ENCODE assay signal across 11 cellular contexts in the genomic region with DNA sequence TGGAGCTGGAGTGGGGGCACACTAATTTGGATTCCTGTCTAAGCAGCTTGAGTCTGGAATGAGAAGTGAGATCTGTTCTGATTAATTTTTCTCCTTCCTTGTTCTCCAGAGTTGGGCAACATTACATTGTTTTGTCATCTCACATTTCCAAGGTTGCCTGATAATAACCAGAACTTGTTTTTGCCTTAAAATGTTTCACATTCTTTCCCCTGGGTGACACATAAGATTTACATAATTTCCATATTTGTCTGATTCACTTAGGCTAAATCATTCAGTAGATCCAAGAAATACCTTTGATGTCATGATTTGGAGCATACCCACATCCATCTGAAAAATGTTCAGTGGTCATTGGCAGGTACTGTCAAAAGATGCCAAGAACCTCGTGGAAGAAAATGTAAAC.
DNase-seq lines count a peak whose midpoint lies in the region; ATAC-seq and TF ChIP-seq lines count a peak whose summit lies in the region.
"Had no signal": no experiment of that assay in that cellular context is flagged by ENCODE, and none has a peak within 500 bp of the region (broad histone marks: within the 10 kb centered on the region; RNA-seq: fewer than 3 reads in every experiment).

No MANE protein-coding gene starts in this region.

- H3K36me3 ChIP-seq in RWPE2 (ENCODE audit: low read depth): no peaks in the 10 kb centered on the region

- H3K9me3 Mint-ChIP-seq in stimulated activated naive B cell treated with anti-CD40 and anti-IgM and Interleukin-4, amounts not matched to agents 10 μg/mL and 1 μg/mL and 100 μg/mL, for 72 hours: peaks cover 0 to 4% of the 10 kb centered on the region in 2 donors
- no peaks in the 10 kb centered on the region for H3K9me3 Mint-ChIP-seq in activated naive CD4-positive, alpha-beta T cell treated with anti-CD3 and anti-CD28 coated beads for 36 hours

- no peaks in the 10 kb centered on the region for H3K9me3 ChIP-seq in RWPE2 (ENCODE audit: severe bottlenecking)

- ATAC-seq in RWPE2 (ENCODE audit: low read depth) (peak; percentile 87), GM19463 (IDR thresholded peaks at IDR 0.05; ENCODE audit: unreplicated experiment) (no peak)
- no peak for ATAC-seq in stimulated activated naive B cell treated with anti-CD40 and anti-IgM and Interleukin-4, amounts not matched to agents 10 μg/mL and 1 μg/mL and 100 μg/mL, for 72 hours (replicated peaks)

- peaks cover 0 to 4% of the 10 kb centered on the region in 2 donors for H3K27me3 Mint-ChIP-seq in stimulated activated naive B cell treated with anti-CD40 and anti-IgM and Interleukin-4, amounts not matched to agents 10 μg/mL and 1 μg/mL and 100 μg/mL, for 72 hours
- no peaks in the 10 kb centered on the region for H3K27me3 Mint-ChIP-seq in activated naive CD4-positive, alpha-beta T cell treated with anti-CD3 and anti-CD28 coated beads for 36 hours (ENCODE audit: low read depth)

- H3K36me3 Mint-ChIP-seq in stimulated activated naive B cell treated with anti-CD40 and anti-IgM and Interleukin-4, amounts not matched to agents 10 μg/mL and 1 μg/mL and 100 μg/mL, for 72 hours: no peaks in the 10 kb centered on the region
- H3K36me3 Mint-ChIP-seq in activated naive CD4-positive, alpha-beta T cell treated with anti-CD3 and anti-CD28 coated beads for 36 hours (ENCODE audit: low read depth): no peaks in the 10 kb centered on the region

- no peaks in the 10 kb centered on the region for H3K27me3 ChIP-seq in RWPE2 (ENCODE audit: insufficient read depth, poor library complexity, severe bottlenecking)

- TF ChIP-seq CTCF in RWPE2 (IDR thresholded peaks at IDR 0.05; ENCODE audit: poor library complexity, severe bottlenecking) (no peak), fibroblast of mammary gland (conservative IDR thresholded peaks at IDR 0.05; ENCODE audit: control insufficient read depth, insufficient read depth, low read depth, low read length) (no peak)

- DNase-seq in ELR (ENCODE audit: low read depth) (peak; percentile 75), RWPE2 (ENCODE audit: low spot score) (no peak), fibroblast of mammary gland (ENCODE audit: low read depth) (peak; percentile 88), renal cortical epithelial cell (ENCODE audit: low read depth) (peak; percentile 97), NCI-H2171 treated with DMSO at 0.1 percent for 48 hours (lab: John Stamatoyannopoulos, UW) (no peak)
- DNase-seq in stimulated activated naive B cell treated with anti-CD40 and anti-IgM and Interleukin-4, amounts not matched to agents 10 μg/mL and 1 μg/mL and 100 μg/mL, for 72 hours: no peak
- no peak for DNase-seq in activated naive CD4-positive, alpha-beta T cell treated with anti-CD3 and anti-CD28 coated beads for 36 hours
- DNase-seq: activated effector memory CD4-positive, alpha-beta T cell treated with Interleukin-2 at 50 U/mL for 16 hours; NCI-H1105 treated with DMSO at 0.1 percent for 48 hours; stimulated activated CD4-positive, alpha-beta T cell treated with anti-CD3 and anti-CD28 coated beads, Interleukin-15, amount 100 ng/mL, for 24 hours had no signal

- H3K27ac ChIP-seq in RWPE2 (ENCODE audit: poor library complexity, severe bottlenecking): peak overlapping the region; percentile 53

- intact Hi-C loops in activated naive CD4-positive, alpha-beta T cell treated with anti-CD3 and anti-CD28 coated beads for 36 hours (cut with micrococcal nuclease): loop anchor here (5.0 kb wide), 1 partner anchor 49 kb away; no protein-coding TSS in a partner anchor

- CTCF ChIA-PET in activated naive CD4-positive, alpha-beta T cell treated with anti-CD3 and anti-CD28 coated beads for 36 hours (lab: Charles Lee): no interaction called here

- peaks cover 25% of the 10 kb centered on the region for H3K4me1 ChIP-seq in RWPE2 (ENCODE audit: insufficient read depth, poor library complexity, severe bottlenecking)

- H3K4me1 Mint-ChIP-seq in stimulated activated naive B cell treated with anti-CD40 and anti-IgM and Interleukin-4, amounts not matched to agents 10 μg/mL and 1 μg/mL and 100 μg/mL, for 72 hours: peaks cover 0 to 2% of the 10 kb centered on the region in 2 donors
- peaks cover 30% of the 10 kb centered on the region for H3K4me1 Mint-ChIP-seq in activated naive CD4-positive, alpha-beta T cell treated with anti-CD3 and anti-CD28 coated beads for 36 hours (ENCODE audit: low read depth)

- no peak overlapping the region for H3K27ac Mint-ChIP-seq in stimulated activated naive B cell treated with anti-CD40 and anti-IgM and Interleukin-4, amounts not matched to agents 10 μg/mL and 1 μg/mL and 100 μg/mL, for 72 hours
- no peak overlapping the region for H3K27ac Mint-ChIP-seq in activated naive CD4-positive, alpha-beta T cell treated with anti-CD3 and anti-CD28 coated beads for 36 hours

- H3K4me3 Mint-ChIP-seq in stimulated activated naive B cell treated with anti-CD40 and anti-IgM and Interleukin-4, amounts not matched to agents 10 μg/mL and 1 μg/mL and 100 μg/mL, for 72 hours: no peak overlapping the region
- no peak overlapping the region for H3K4me3 Mint-ChIP-seq in activated naive CD4-positive, alpha-beta T cell treated with anti-CD3 and anti-CD28 coated beads for 36 hours

- H3K4me3 ChIP-seq in RWPE2 (ENCODE audit: severe bottlenecking) (no peak overlapping the region), fibroblast of mammary gland (ENCODE audit: control insufficient read depth, low read depth, low read length) (no peak overlapping the region)

Comparison
In these comparisons a context has a peak if more than half of its experiments do, and no peak if none do; other contexts are left out.
1. DNase-seq: peak in ELR (single experiment), fibroblast of mammary gland (single experiment) and renal cortical epithelial cell (single experiment); none in RWPE2 (single experiment), stimulated activated naive B cell treated with anti-CD40 and anti-IgM and Interleukin-4, amounts not matched to agents 10 μg/mL and 1 μg/mL and 100 μg/mL, for 72 hours (single experiment), activated naive CD4-positive, alpha-beta T cell treated with anti-CD3 and anti-CD28 coated beads for 36 hours (single experiment) and NCI-H2171 treated with DMSO at 0.1 percent for 48 hours (single experiment).